ENCODE assay signal across 25 cellular contexts in genomic region chr21:29095203-29095602, GRCh38. TPM values are rescaled to one million over a fixed set of nuclear protein-coding genes. Genes with fewer than 3 reads are reported as not detected.
A peak's percentile ranks its signal among the peaks of the same experiment; 100 is the strongest.
DNase-seq lines count a peak whose midpoint lies in the region; ATAC-seq, FAIRE-seq and TF ChIP-seq lines count a peak whose summit lies in the region.
"Had no signal": no experiment of that assay in that cellular context is flagged by ENCODE, and none has a peak within 500 bp of the region (broad histone marks: within the 10 kb centered on the region; RNA-seq: fewer than 3 reads in every experiment).

No MANE protein-coding gene starts in this region.

- POLR2A ChIA-PET in WTC11 (lab: Charles Lee), result no interaction called here

- CTCF ChIA-PET in WTC11 (lab: Charles Lee), result interaction anchor here (0.9 to 2.0 kb wide), 2 partner anchors 253 to 281 kb away, joined by 4 to 7 read pairs; no protein-coding TSS in a partner anchor

- H3K27me3 Mint-ChIP-seq in WTC11 (ENCODE audit: low read depth) (no peaks in the 10 kb centered on the region; the same call in 1 of the 2 replicates), nephron progenitor cell (ENCODE audit: low read depth, poor library complexity) (peaks cover 3% of the 10 kb centered on the region)
- H3K27me3 Mint-ChIP-seq: CD4-positive, CD25-positive, alpha-beta regulatory T cell; IgD-negative memory B cell; T-helper 17 cell had no signal

- H3K27ac Mint-ChIP-seq in WTC11 (no peak overlapping the region), nephron progenitor cell (peak overlapping the region; percentile 81)
- H3K27ac Mint-ChIP-seq: CD4-positive, CD25-positive, alpha-beta regulatory T cell had no signal

- TF ChIP-seq CTCF in WTC11 (IDR thresholded peaks at IDR 0.05) (no peak), nephron progenitor cell (IDR thresholded peaks at IDR 0.05) (no peak), GM20000 (IDR thresholded peaks at IDR 0.05; ENCODE audit: extremely low read depth, missing control alignments) (no peak)

- no peak for FAIRE-seq in GM19239 (lab: Jason Lieb, UNC)
- FAIRE-seq: GM12878 had no signal

- H3K36me3 Mint-ChIP-seq in WTC11, result no peaks in the 10 kb centered on the region
- no peaks in the 10 kb centered on the region for H3K36me3 Mint-ChIP-seq in nephron progenitor cell (ENCODE audit: low read depth)

- peak; percentile 46 for ATAC-seq in WTC11
- no peak for ATAC-seq in GM19395 (IDR thresholded peaks at IDR 0.05; ENCODE audit: unreplicated experiment)
- ATAC-seq in GM21360 (IDR thresholded peaks at IDR 0.05; ENCODE audit: unreplicated experiment), result no peak
- ATAC-seq: GM12878, Right ventricle myocardium inferior, SK-N-SH treated with all-trans-retinoic acid at 6 μM for 48 hours, T-helper 17 cell had no signal

- DNase-seq in NCI-H526 (lab: John Stamatoyannopoulos, UW), result peak; percentile 0 to 16
- DNase-seq in NCI-H526 treated with DMSO at 0.1 percent for 48 hours (lab: John Stamatoyannopoulos, UW), result no peak
- no peak for DNase-seq in WTC11 (ENCODE audit: low spot score)
- DNase-seq in nephron progenitor cell, result peak; percentile 20
- no peak for DNase-seq in GM20000 (ENCODE audit: low spot score)
- no peak for DNase-seq in GM19239 (ENCODE audit: insufficient read length, low spot score)
- DNase-seq: CD4-positive, CD25-positive, alpha-beta regulatory T cell; EL; GDM1; GOT3; MM.1S; NCI-H1417; NCI-H1694 treated with DMSO at 0.1 percent for 48 hours; NCI-H2081; NCI-H226; NCI-H510A; NCI-H774; SJCRH30; T-helper 17 cell had no signal

- H3K4me3 Mint-ChIP-seq in WTC11 (peak overlapping the region; percentile 33), nephron progenitor cell (no peak overlapping the region)
- H3K4me3 Mint-ChIP-seq: CD4-positive, CD25-positive, alpha-beta regulatory T cell; IgD-negative memory B cell; T-helper 17 cell had no signal

- H3K4me1 Mint-ChIP-seq in WTC11, result peaks cover 9% of the 10 kb centered on the region
- peaks cover 29% of the 10 kb centered on the region for H3K4me1 Mint-ChIP-seq in nephron progenitor cell
- H3K4me1 Mint-ChIP-seq: T-helper 17 cell had no signal

- H3K9me3 Mint-ChIP-seq in WTC11 (peaks cover 3% of the 10 kb centered on the region; the same call in 1 of the 2 replicates), nephron progenitor cell (peaks cover 3% of the 10 kb centered on the region)
- H3K9me3 Mint-ChIP-seq: CD4-positive, CD25-positive, alpha-beta regulatory T cell; IgD-negative memory B cell had no signal

TF ChIP-seq in WTC11, 78 proteins besides CTCF, POLR2A, EP300 and RAD21:
- TF ChIP-seq NR2C2 (CRISPR knock-in tag; IDR thresholded peaks at IDR 0.05) (no peak), ZNF263 (CRISPR knock-in tag; IDR thresholded peaks at IDR 0.05; ENCODE audit: low read depth) (no peak), RORB (CRISPR knock-in tag; IDR thresholded peaks at IDR 0.05) (no peak), ATF3 (CRISPR knock-in tag; conservative IDR thresholded peaks at IDR 0.05) (no peak), OVOL2 (CRISPR knock-in tag; IDR thresholded peaks at IDR 0.05; ENCODE audit: borderline replicate concordance) (no peak), HMGXB4 (CRISPR knock-in tag; IDR thresholded peaks at IDR 0.05) (no peak), TEAD1 (CRISPR knock-in tag; IDR thresholded peaks at IDR 0.05) (no peak), ZNF416 (CRISPR knock-in tag; IDR thresholded peaks at IDR 0.05) (no peak), ZBTB43 (CRISPR knock-in tag; IDR thresholded peaks at IDR 0.05) (no peak), ZNF512 (CRISPR knock-in tag; IDR thresholded peaks at IDR 0.05; ENCODE audit: borderline replicate concordance) (no peak), ERG (CRISPR knock-in tag; IDR thresholded peaks at IDR 0.05) (no peak)

RNA-seq across cellular contexts. Expression of gene CCT8, which starts 21.8 kb away (rescaled TPM):
- 329 to 335 TPM (median 333 TPM) in 3 replicates for total RNA-seq in WTC11 (2021)

RNA-seq across cellular contexts. Expression of gene MAP3K7CL, which starts 35.2 kb away (rescaled TPM):
- total RNA-seq in WTC11 (2021), result 0.15 to 0.37 TPM in 2 of 3 replicates, not detected in the other

Comparison
In these comparisons a context has a peak if more than half of its experiments do, and no peak if none do; other contexts are left out.
1. DNase-seq: peak in NCI-H526 (2 of 2) and nephron progenitor cell (single experiment); none in NCI-H526 treated with DMSO at 0.1 percent for 48 hours (single experiment), WTC11 (single experiment), GM20000 (single experiment) and GM19239 (single experiment).